9 cellular contexts compared by ENCODE assay signal in genomic region chr11:78586452-78587046, GRCh38. TPM values are rescaled to one million over a fixed set of nuclear protein-coding genes. Genes with fewer than 3 reads are reported as not detected.
A peak's percentile ranks its signal among the peaks of the same experiment; 100 is the strongest.
DNase-seq lines count a peak whose midpoint lies in the region; ATAC-seq and TF ChIP-seq lines count a peak whose summit lies in the region.
"Had no signal": no experiment of that assay in that cellular context is flagged by ENCODE, and none has a peak within 500 bp of the region (broad histone marks: within the 10 kb centered on the region; RNA-seq: fewer than 3 reads in every experiment).

No MANE protein-coding gene starts in this region.

- CTCF ChIA-PET in A673 (lab: Charles Lee) = no interaction called here

- H3K27me3 ChIP-seq in A673 (replicated peaks; ENCODE audit: insufficient read depth, low read depth, low read length, poor library complexity) = no peaks in the 10 kb centered on the region
- H3K27me3 ChIP-seq in Peyer's patch = no peaks in the 10 kb centered on the region
- H3K27me3 ChIP-seq in foreskin keratinocyte = no peaks in the 10 kb centered on the region

- H3K27ac ChIP-seq in A673 (ENCODE audit: low read depth, low read length, poor library complexity, severe bottlenecking) (no peak overlapping the region), Peyer's patch (no peak overlapping the region), foreskin keratinocyte (no peak overlapping the region)

- peak; percentile 43 for DNase-seq in A673 (ENCODE audit: low spot score)
- DNase-seq in Peyer's patch = no peak
- DNase-seq in foreskin keratinocyte = peak in 1 of 2 donors; percentile 30
- no peak for DNase-seq in NCI-H1436 treated with DMSO at 0.1 percent for 48 hours (lab: John Stamatoyannopoulos, UW)
- no peak for DNase-seq in posterior vena cava (ENCODE audit: low spot score)
- DNase-seq in NCI-H2227 (lab: John Stamatoyannopoulos, UW; ENCODE audit: unreplicated experiment) = no peak
- DNase-seq: NCI-H2081 treated with DMSO at 0.1 percent for 48 hours had no signal

- TF ChIP-seq POLR2A in Peyer's patch (IDR thresholded peaks at IDR 0.05) = no peak

- H3K9me3 ChIP-seq in A673 (ENCODE audit: low read depth, low read length, poor library complexity, severe bottlenecking) = peaks cover 29% of the 10 kb centered on the region
- peaks cover 0 to 18% (median 0%) of the 10 kb centered on the region in 4 donors for H3K9me3 ChIP-seq in Peyer's patch

- no peaks in the 10 kb centered on the region for H3K4me1 ChIP-seq in A673 (ENCODE audit: insufficient read depth, low read length, poor library complexity, severe bottlenecking)
- H3K4me1 ChIP-seq in Peyer's patch = no peaks in the 10 kb centered on the region
- no peaks in the 10 kb centered on the region for H3K4me1 ChIP-seq in foreskin keratinocyte

- H3K36me3 ChIP-seq in A673 (ENCODE audit: insufficient read depth, low read length, poor library complexity, severe bottlenecking) = no peaks in the 10 kb centered on the region
- H3K36me3 ChIP-seq in Peyer's patch = no peaks in the 10 kb centered on the region

- H3K4me3 ChIP-seq in A673 (ENCODE audit: low read depth, low read length, poor library complexity, severe bottlenecking) = no peak overlapping the region
- no peak overlapping the region for H3K4me3 ChIP-seq in GM12875 (ENCODE audit: low read depth, low read length)
- no peak overlapping the region for H3K4me3 ChIP-seq in Peyer's patch

- BruUV-seq in A673 (replicated peaks; lab: Mats Ljungman, UMichigan) = no TSS peak

- ATAC-seq in foreskin keratinocyte = peak; percentile 9
- no peak for ATAC-seq in HG02981 (IDR thresholded peaks at IDR 0.05; ENCODE audit: unreplicated experiment)

- TF ChIP-seq CTCF in A673 (conservative IDR thresholded peaks at IDR 0.05; ENCODE audit: low read depth, low read length) (peak; percentile 68), GM12875 (IDR thresholded peaks at IDR 0.05; ENCODE audit: borderline replicate concordance, insufficient read depth, low read depth, low read length) (peak; percentile 32; the same call in 1 of the 2 replicates), Peyer's patch (IDR thresholded peaks at IDR 0.05) (peak; percentile 33 to 64 (median 62)), foreskin keratinocyte (conservative IDR thresholded peaks at IDR 0.05) (peak; percentile 76)

- POLR2A ChIA-PET in A673 (lab: Charles Lee; ENCODE audit: low non-redundant PET) = no interaction called here

- intact Hi-C loops in A673 (cut with micrococcal nuclease; ENCODE audit: unreplicated experiment) (no loop called here), posterior vena cava (cut with DNase I) (no loop called here)

RNA-seq across cellular contexts. Expression of gene NARS2, which starts 11.9 kb away (rescaled TPM):
- total RNA-seq in A673 (2021) (40.2 and 46.7 TPM in 2 replicates), Peyer's patch (10 to 100 TPM in 3 of 4 donors, 1 to 10 TPM in 1; 7.7 to 28.9 (median 10.7) TPM), foreskin keratinocyte (26.2 and 31.7 TPM in 2 replicates), posterior vena cava (10 to 100 TPM in 1 of 2 donors, 1 to 10 TPM in 1; 9.8 to 11.7 TPM)
- 19.2 and 25.5 TPM in 2 replicates for polyA plus RNA-seq in foreskin keratinocyte
